Comparison of ENCODE assay signal across 8 cellular contexts in genomic region chr6:33579828-33580714, GRCh38. TPM values are rescaled to one million over a fixed set of nuclear protein-coding genes. Genes with fewer than 3 reads are reported as not detected.
DNase-seq lines count a peak whose midpoint lies in the region; ATAC-seq, FAIRE-seq and TF ChIP-seq lines count a peak whose summit lies in the region.

Gene BAK1, minus strand, starts transcription at chr6:33580276. Its CDS starts 2,672 bp downstream, at chr6:33577604.

- H3K4me1 ChIP-seq in left lung = peaks cover 16 to 39% of the 10 kb centered on the region in 2 donors

- peak within 1 kb of the TSS; percentile 86 for H3K4me3 ChIP-seq in BJ (ENCODE audit: low read depth, low read length)
- H3K4me3 ChIP-seq in left lung = peak within 1 kb of the TSS; percentile 93 to 98

- ATAC-seq in HG03457 (IDR thresholded peaks at IDR 0.05; ENCODE audit: unreplicated experiment) = peak; percentile 71
- ATAC-seq in left lung = peak; percentile 96

- H3K36me3 Mint-ChIP-seq in activated CD4-positive, alpha-beta T cell treated with anti-CD3 and anti-CD28 coated beads, Interleukin-2, amount 10 ng/mL, durations not matched to agents 7 days and 5 days (ENCODE audit: low read depth) = peaks cover 31% of the 10 kb centered on the region

- peak within 1 kb of the TSS; percentile 78 to 89 for H3K27ac ChIP-seq in left lung

- peak within 1 kb of the TSS; percentile 94 for H3K27ac Mint-ChIP-seq in activated CD4-positive, alpha-beta T cell treated with anti-CD3 and anti-CD28 coated beads, Interleukin-2, amount 10 ng/mL, durations not matched to agents 7 days and 5 days

- H3K4me3 Mint-ChIP-seq in activated CD4-positive, alpha-beta T cell treated with anti-CD3 and anti-CD28 coated beads, Interleukin-2, amount 10 ng/mL, durations not matched to agents 7 days and 5 days = peak within 1 kb of the TSS; percentile 95

- H3K27me3 ChIP-seq in BJ (ENCODE audit: control insufficient read depth, insufficient read depth, low read length) (no peaks in the 10 kb centered on the region), left lung (no peaks in the 10 kb centered on the region)

- peak; percentile 93 for FAIRE-seq in GM19239 (lab: Jason Lieb, UNC)

- intact Hi-C loops in left lung (cut with DNase I) = no loop called here

- CTCF ChIA-PET in BJ (lab: Yijun Ruan, JAX) = interaction anchor here (0.8 to 17.2 kb wide), 10 partner anchors 9 to 449 kb away, joined by 3 to 335 read pairs (median 4); partner anchors contain the start of gene UQCC2
- CTCF ChIA-PET in activated CD4-positive, alpha-beta T cell treated with anti-CD3 and anti-CD28 coated beads, Interleukin-2, amount 10 ng/mL, durations not matched to agents 7 days and 5 days (lab: Charles Lee) = interaction anchor here (0.6 to 2.0 kb wide), 12 partner anchors 9 to 173 kb away, joined by 3 to 7 read pairs (median 4); partner anchors contain the start of genes CUTA and ITPR3

- no peaks in the 10 kb centered on the region for H3K9me3 Mint-ChIP-seq in activated CD4-positive, alpha-beta T cell treated with anti-CD3 and anti-CD28 coated beads, Interleukin-2, amount 10 ng/mL, durations not matched to agents 7 days and 5 days

- TF ChIP-seq CTCF in BJ (IDR thresholded peaks at IDR 0.05; ENCODE audit: insufficient read depth, low read depth, low read length) (peak; percentile 69), left lung (IDR thresholded peaks at IDR 0.05) (peak; percentile 46 to 53)

- H3K9me3 ChIP-seq in left lung = no peaks in the 10 kb centered on the region

- POLR2A ChIA-PET in BJ (lab: Charles Lee) = interaction anchor here (0.6 kb wide), 1 partner anchor 141 kb away, joined by 4 read pairs; no protein-coding TSS in a partner anchor
- POLR2A ChIA-PET in activated CD4-positive, alpha-beta T cell treated with anti-CD3 and anti-CD28 coated beads, Interleukin-2, amount 10 ng/mL, durations not matched to agents 7 days and 5 days (lab: Charles Lee) = interaction anchor here (0.8 to 1.3 kb wide), 3 partner anchors 10 to 41 kb away, joined by 4 to 5 read pairs (median 4); partner anchors contain the start of gene ITPR3

- no peaks in the 10 kb centered on the region for H3K27me3 Mint-ChIP-seq in activated CD4-positive, alpha-beta T cell treated with anti-CD3 and anti-CD28 coated beads, Interleukin-2, amount 10 ng/mL, durations not matched to agents 7 days and 5 days

- H3K36me3 ChIP-seq in BJ (ENCODE audit: control insufficient read depth, insufficient read depth, low read length) = peaks cover 15% of the 10 kb centered on the region
- H3K36me3 ChIP-seq in left lung = peaks cover 0 to 25% of the 10 kb centered on the region in 2 donors

- DNase-seq in BJ (ENCODE audit: low read depth) = peak; percentile 43
- peak; percentile 85 for DNase-seq in GM19239 (ENCODE audit: insufficient read length, low spot score)
- DNase-seq in NCI-H69 (lab: John Stamatoyannopoulos, UW) = peak; percentile 96
- peak; percentile 90 for DNase-seq in activated CD4-positive, alpha-beta T cell treated with anti-CD3 and anti-CD28 coated beads, Interleukin-2, amount 10 ng/mL, durations not matched to agents 7 days and 5 days
- peak; percentile 84 for DNase-seq in dedifferentiated amniotic fluid mesenchymal stem cell (ENCODE audit: extremely low spot score)
- peak; percentile 93 to 97 for DNase-seq in left lung
- peak; percentile 72 for DNase-seq in stimulated activated CD4-positive, alpha-beta T cell treated with anti-CD3 and anti-CD28 coated beads, Interleukin-2, amount 100 ng/mL, for 4 hours (ENCODE audit: low read depth)

- H3K4me1 Mint-ChIP-seq in activated CD4-positive, alpha-beta T cell treated with anti-CD3 and anti-CD28 coated beads, Interleukin-2, amount 10 ng/mL, durations not matched to agents 7 days and 5 days = peaks cover 48% of the 10 kb centered on the region

RNA-seq across cellular contexts. Expression of gene BAK1, which starts in this region (rescaled TPM):
- polyA plus RNA-seq in BJ (2011; rRNA removed) = 16.6 and 24.5 TPM in 2 replicates
- polyA minus RNA-seq in BJ (2011; rRNA and poly(A)+ RNA removed) = 17.8 and 25.4 TPM in 2 replicates
- 10 to 100 TPM; 69.2 to 77.6 TPM for total RNA-seq in activated CD4-positive, alpha-beta T cell treated with anti-CD3 and anti-CD28 coated beads, Interleukin-2, amount 10 ng/mL, durations not matched to agents 7 days and 5 days
- 10 to 100 TPM; 26.5 to 27.0 TPM for total RNA-seq in left lung

Comparison
In these comparisons a context has a peak if more than half of its experiments do, and no peak if none do; other contexts are left out.
1. Peak in every context shown above with its lines: DNase-seq, ATAC-seq, H3K4me3 ChIP-seq and H3K27ac ChIP-seq.
2. DNase-seq: peak in every context shown above with its lines; median percentile 96 in NCI-H69; 95 in left lung; 90 in activated CD4-positive, alpha-beta T cell treated with anti-CD3 and anti-CD28 coated beads, Interleukin-2, amount 10 ng/mL, durations not matched to agents 7 days and 5 days; 85 in GM19239; 84 in dedifferentiated amniotic fluid mesenchymal stem cell; 72 in stimulated activated CD4-positive, alpha-beta T cell treated with anti-CD3 and anti-CD28 coated beads, Interleukin-2, amount 100 ng/mL, for 4 hours; 43 in BJ.